Comparison of ENCODE assay signal across 6 cellular contexts in genomic region chr11:123247813-123248379, GRCh38. TPM values are rescaled to one million over a fixed set of nuclear protein-coding genes. Genes with fewer than 3 reads are reported as not detected.
"Had no signal": no experiment of that assay in that cellular context is flagged by ENCODE, and none has a peak within 500 bp of the region (broad histone marks: within the 10 kb centered on the region; RNA-seq: fewer than 3 reads in every experiment).

No MANE protein-coding gene starts in this region.

- H3K36me3 ChIP-seq: adrenal gland, breast epithelium, WERI-Rb-1 had no signal

- DNase-seq: NCI-H1436 treated with DMSO at 0.1 percent for 48 hours, NCI-H524 treated with DMSO at 0.1 percent for 48 hours had no signal

- H3K27me3 ChIP-seq: adrenal gland, breast epithelium had no signal

- H3K27ac ChIP-seq: adrenal gland, breast epithelium, WERI-Rb-1 had no signal

- H3K9me3 ChIP-seq: adrenal gland, breast epithelium had no signal

- H3K4me3 ChIP-seq: adrenal gland, breast epithelium had no signal

- H3K4me1 ChIP-seq: breast epithelium had no signal

RNA-seq across cellular contexts. Expression of gene CLMP, which starts 52.8 kb away (rescaled TPM):
- total RNA-seq: SK-MEL-5 had no signal
